24 cellular contexts compared by ENCODE assay signal in the genomic region with DNA sequence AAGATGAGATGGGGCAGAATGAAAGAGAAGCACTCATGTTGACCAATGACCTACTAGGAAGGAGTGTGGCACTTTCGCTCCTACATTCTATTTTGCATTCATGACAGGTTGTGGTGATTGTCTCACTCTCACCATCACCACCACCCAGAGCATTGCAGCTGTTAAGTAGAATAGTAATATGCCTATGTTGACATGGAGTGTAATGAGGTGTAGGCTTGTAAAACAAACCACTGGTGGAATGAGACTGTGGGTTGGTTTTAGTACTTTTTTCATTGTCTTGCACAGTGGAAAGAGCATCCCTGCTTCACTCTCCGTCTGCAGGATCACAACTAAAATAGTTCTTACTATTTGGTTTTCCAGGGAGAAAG.
"Had no signal": no experiment of that assay in that cellular context is flagged by ENCODE, and none has a peak within 500 bp of the region (broad histone marks: within the 10 kb centered on the region; RNA-seq: fewer than 3 reads in every experiment).

No MANE protein-coding gene starts in this region.

- H3K4me1 ChIP-seq: pancreas, prostate gland, right lobe of liver, sigmoid colon, stomach, thyroid gland, upper lobe of left lung, vagina had no signal

- H3K4me3 ChIP-seq: pancreas, prostate gland, right lobe of liver, sigmoid colon, stomach, thoracic aorta, thyroid gland, tibial nerve, upper lobe of left lung, vagina had no signal

- H3K27ac ChIP-seq: neutrophil, pancreas, prostate gland, right lobe of liver, sigmoid colon, stomach, thoracic aorta, thyroid gland, tibial nerve, upper lobe of left lung, vagina had no signal

- DNase-seq: nephron progenitor cell; nucleus accumbens; pancreas; right cardiac atrium; right lobe of liver; sigmoid colon; small intestine; stimulated activated CD4-positive, alpha-beta T cell treated with anti-CD3 and anti-CD28 coated beads, Interleukin-15, amount 100 ng/mL, for 24 hours; stimulated activated CD4-positive, alpha-beta T cell treated with anti-CD3 and anti-CD28 coated beads, Interleukin-2, amount 100 ng/mL, for 24 hours; stimulated activated CD4-positive, alpha-beta T cell treated with anti-CD3 and anti-CD28 coated beads, Interleukin-2, amount 100 ng/mL, for 48 hours; stimulated activated CD4-positive, alpha-beta T cell treated with anti-CD3 and anti-CD28 coated beads, Interleukin-4, amount 100 ng/mL, for 24 hours; stimulated activated naive B cell treated with anti-CD40 and anti-IgM and Interleukin-4, amounts not matched to agents 10 μg/mL and 1 μg/mL and 100 μg/mL, for 72 hours; stimulated activated naive CD4-positive, alpha-beta T cell treated with Interleukin-2 at 50 U/mL for 16 hours; stomach; thyroid gland; trophoblast cell; upper lobe of left lung had no signal

- ATAC-seq: natural killer cell treated with Interleukin-12 subunit alpha and Interleukin-12 subunit beta and Interleukin-15 and Interleukin-18, amount 100 ng/mL, for 72 hours; pancreas; right cardiac atrium; right lobe of liver; stimulated activated effector memory CD8-positive, alpha-beta T cell treated with anti-CD3 and anti-CD28 coated beads, Interleukin-12 subunit alpha, Interleukin-12 subunit beta, amount 100 ng/mL, for 72 hours; stimulated activated naive B cell treated with anti-CD40 and anti-IgM and Interleukin-4, amounts not matched to agents 10 μg/mL and 1 μg/mL and 100 μg/mL, for 72 hours had no signal

- H3K36me3 ChIP-seq: neutrophil, pancreas, prostate gland, right lobe of liver, sigmoid colon, stomach, thoracic aorta, thyroid gland, tibial nerve, upper lobe of left lung, vagina had no signal

- H3K9me3 ChIP-seq: neutrophil, pancreas, prostate gland, right lobe of liver, sigmoid colon, stomach, thoracic aorta, thyroid gland, tibial nerve, upper lobe of left lung, vagina had no signal

- H3K27me3 ChIP-seq: neutrophil, pancreas, right lobe of liver, sigmoid colon, stomach, thyroid gland, tibial nerve, upper lobe of left lung, vagina had no signal
